Comparison of ENCODE assay signal across 12 cellular contexts in the genomic region with DNA sequence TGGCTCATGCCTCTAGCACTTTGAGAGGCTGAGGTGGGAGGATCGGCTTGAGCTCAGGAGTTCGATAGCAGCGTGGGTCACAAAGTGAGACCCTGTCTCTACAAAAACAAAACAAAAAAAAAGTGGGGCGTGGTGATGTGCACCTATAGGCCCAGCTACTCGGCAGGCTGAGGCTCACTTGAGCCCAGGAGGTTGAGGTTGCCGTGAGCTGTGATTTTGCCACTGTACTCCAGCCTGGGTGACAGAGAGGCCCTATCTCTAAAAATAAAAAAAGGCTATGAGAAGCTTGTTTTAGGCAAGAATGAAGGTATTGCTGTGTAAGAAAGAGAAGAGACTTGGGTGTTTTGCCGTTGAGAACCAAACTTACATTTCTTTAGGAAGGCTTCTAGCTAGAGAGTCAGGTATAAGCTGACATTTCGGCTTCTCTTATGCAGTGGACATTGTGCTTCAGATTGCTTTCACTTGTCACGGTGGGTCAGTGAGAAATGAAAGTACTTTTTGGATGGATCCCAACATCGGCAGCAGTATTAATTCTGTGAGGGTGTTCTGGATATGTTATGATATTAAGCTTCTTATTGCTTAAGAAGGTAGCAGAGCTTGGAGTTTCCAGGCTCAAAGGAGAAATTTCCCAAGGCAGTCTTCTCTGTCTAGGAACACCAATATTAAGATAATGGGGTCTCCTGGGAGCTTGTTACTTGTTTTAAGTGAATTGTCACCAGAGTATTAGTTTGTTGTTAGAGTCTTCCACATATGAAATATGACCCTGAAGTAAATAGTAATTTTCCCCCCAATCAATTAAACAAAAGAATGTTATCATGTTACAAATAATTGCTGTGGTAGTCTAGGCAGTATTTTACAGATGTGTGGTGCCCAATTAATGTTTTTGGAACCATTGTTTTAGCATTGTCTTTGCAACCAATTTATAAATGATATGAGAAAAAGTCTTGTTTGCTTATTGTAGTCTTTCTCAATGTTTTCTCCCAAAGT. TPM values are rescaled to one million over a fixed set of nuclear protein-coding genes. Genes with fewer than 3 reads are reported as not detected.
DNase-seq lines count a peak whose midpoint lies in the region; ATAC-seq and TF ChIP-seq lines count a peak whose summit lies in the region.
"Had no signal": no experiment of that assay in that cellular context is flagged by ENCODE, and none has a peak within 500 bp of the region (broad histone marks: within the 10 kb centered on the region; RNA-seq: fewer than 3 reads in every experiment).

No MANE protein-coding gene starts in this region.

- H3K36me3 Mint-ChIP-seq in CD4-positive, alpha-beta T cell (ENCODE audit: low read depth) = peaks cover 60% of the 10 kb centered on the region
- peaks cover 22% of the 10 kb centered on the region for H3K36me3 Mint-ChIP-seq in nephron progenitor cell (ENCODE audit: low read depth)

- CTCF ChIA-PET in CD4-positive, alpha-beta T cell (lab: Charles Lee) = interaction anchor here (1.3 to 1.9 kb wide), 4 partner anchors 14 to 50 kb away, joined by 5 to 11 read pairs (median 6); partner anchors contain the start of gene TMEM131L

- no peaks in the 10 kb centered on the region for H3K27me3 ChIP-seq in CD4-positive, alpha-beta T cell (ENCODE audit: control insufficient read depth, insufficient read depth, low read length)

- peaks cover 83% of the 10 kb centered on the region for H3K4me1 Mint-ChIP-seq in CD4-positive, alpha-beta T cell (ENCODE audit: low read depth)
- H3K4me1 Mint-ChIP-seq in nephron progenitor cell = peaks cover 28% of the 10 kb centered on the region

- H3K9me3 ChIP-seq in CD4-positive, alpha-beta T cell (ENCODE audit: control insufficient read depth, low read length) = no peaks in the 10 kb centered on the region

- POLR2A ChIA-PET in CD4-positive, alpha-beta T cell (lab: Charles Lee) = interaction anchor here (0.6 to 21.1 kb wide), 11 partner anchors 9 to 91 kb away, joined by 3 to 434 read pairs (median 4); partner anchors contain the start of gene TMEM131L

- H3K27me3 Mint-ChIP-seq in CD4-positive, alpha-beta T cell = no peaks in the 10 kb centered on the region
- no peaks in the 10 kb centered on the region for H3K27me3 Mint-ChIP-seq in nephron progenitor cell (ENCODE audit: low read depth, poor library complexity)

- TF ChIP-seq CTCF in CD4-positive, alpha-beta T cell (IDR thresholded peaks at IDR 0.05) = no peak
- no peak for TF ChIP-seq CTCF in nephron progenitor cell (IDR thresholded peaks at IDR 0.05)

- H3K27ac Mint-ChIP-seq in CD4-positive, alpha-beta T cell = peak overlapping the region; percentile 87
- peak overlapping the region; percentile 32 for H3K27ac Mint-ChIP-seq in nephron progenitor cell

- no peak overlapping the region for H3K27ac ChIP-seq in CD4-positive, alpha-beta T cell (ENCODE audit: low read depth, low read length)
- no peak overlapping the region for H3K27ac ChIP-seq in substantia nigra (ENCODE audit: low read depth, low read length, poor library complexity, severe bottlenecking)

- no peak for ATAC-seq in CD4-positive, alpha-beta T cell (ENCODE audit: poor library complexity)
- no peak for ATAC-seq in HG02870 (IDR thresholded peaks at IDR 0.05; ENCODE audit: unreplicated experiment)

- intact Hi-C loops in CD4-positive, alpha-beta T cell (cut with DNase I, micrococcal nuclease) = no loop called here

- H3K9me3 Mint-ChIP-seq in CD4-positive, alpha-beta T cell = no peaks in the 10 kb centered on the region
- H3K9me3 Mint-ChIP-seq in nephron progenitor cell = no peaks in the 10 kb centered on the region

- DNase-seq in CD4-positive, alpha-beta T cell = no peak
- DNase-seq in NCI-H1105 treated with DMSO at 0.1 percent for 48 hours (lab: John Stamatoyannopoulos, UW) = peak; percentile 71
- peak; percentile 34 for DNase-seq in dermis blood vessel endothelial cell
- DNase-seq in nephron progenitor cell = no peak
- DNase-seq in substantia nigra (lab: John Stamatoyannopoulos, UW) = no peak
- DNase-seq in RPMI8226 = no peak
- DNase-seq in NCI-H146 treated with DMSO at 0.1 percent for 48 hours (lab: John Stamatoyannopoulos, UW; ENCODE audit: unreplicated experiment) = no peak
- DNase-seq: cerebellar nuclear complex; islet precursor cell; NCI-H345; stimulated activated CD4-positive, alpha-beta T cell treated with anti-CD3 and anti-CD28 coated beads, Interleukin-1b, Interleukin-23, amount 100 ng/mL, for 48 hours had no signal

- peak overlapping the region; percentile 64 for H3K4me3 Mint-ChIP-seq in CD4-positive, alpha-beta T cell
- H3K4me3 Mint-ChIP-seq in nephron progenitor cell = no peak overlapping the region

RNA-seq across cellular contexts. Expression of gene TMEM131L, which starts 17.6 kb away (rescaled TPM):
- 100 to 1,000 TPM; 101 to 106 TPM for total RNA-seq in CD4-positive, alpha-beta T cell
- 16.2 and 25.3 TPM in 2 replicates for total RNA-seq in dermis blood vessel endothelial cell

Comparison
In these comparisons a context has a peak if more than half of its experiments do, and no peak if none do; other contexts are left out.
1. DNase-seq: peak in NCI-H1105 treated with DMSO at 0.1 percent for 48 hours (single experiment) and dermis blood vessel endothelial cell (single experiment); none in CD4-positive, alpha-beta T cell (0 of 10), nephron progenitor cell (single experiment), substantia nigra (0 of 49), RPMI8226 (single experiment) and NCI-H146 treated with DMSO at 0.1 percent for 48 hours (single experiment).